ENCODE assay signal across 2 cellular contexts in the genomic region with DNA sequence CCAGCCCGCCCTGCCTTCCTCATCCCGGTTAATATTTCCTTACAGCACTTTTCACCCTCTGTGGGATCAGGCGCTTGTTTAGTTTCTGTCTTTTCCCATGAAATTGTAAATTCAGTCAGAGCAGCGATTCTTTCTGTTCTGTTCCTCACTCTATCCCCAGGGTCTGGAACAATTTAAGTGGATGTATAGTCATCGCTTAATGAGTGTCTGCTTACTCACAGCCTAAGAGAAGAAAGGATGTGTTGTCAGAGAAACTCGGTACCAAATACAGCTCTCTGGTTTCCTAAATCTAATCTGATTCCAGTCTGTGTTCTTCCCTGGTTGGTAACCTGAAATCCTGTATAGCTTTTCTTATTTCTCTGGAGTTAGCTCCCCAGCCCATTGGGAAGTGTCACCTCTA.
TF ChIP-seq lines count a peak whose summit lies in the region.

No MANE protein-coding gene starts in this region.

TF ChIP-seq in GM23338, 12 proteins besides CTCF, POLR2A, EP300 and RAD21:
- TF ChIP-seq NANOG (IDR thresholded peaks at IDR 0.05; ENCODE audit: borderline replicate concordance) (no peak), EZH2phosphoT487 (IDR thresholded peaks at IDR 0.05; ENCODE audit: unreplicated experiment) (no peak), STAT1 (IDR thresholded peaks at IDR 0.05; ENCODE audit: unreplicated experiment) (no peak)
- TF ChIP-seq, protein P1, sequence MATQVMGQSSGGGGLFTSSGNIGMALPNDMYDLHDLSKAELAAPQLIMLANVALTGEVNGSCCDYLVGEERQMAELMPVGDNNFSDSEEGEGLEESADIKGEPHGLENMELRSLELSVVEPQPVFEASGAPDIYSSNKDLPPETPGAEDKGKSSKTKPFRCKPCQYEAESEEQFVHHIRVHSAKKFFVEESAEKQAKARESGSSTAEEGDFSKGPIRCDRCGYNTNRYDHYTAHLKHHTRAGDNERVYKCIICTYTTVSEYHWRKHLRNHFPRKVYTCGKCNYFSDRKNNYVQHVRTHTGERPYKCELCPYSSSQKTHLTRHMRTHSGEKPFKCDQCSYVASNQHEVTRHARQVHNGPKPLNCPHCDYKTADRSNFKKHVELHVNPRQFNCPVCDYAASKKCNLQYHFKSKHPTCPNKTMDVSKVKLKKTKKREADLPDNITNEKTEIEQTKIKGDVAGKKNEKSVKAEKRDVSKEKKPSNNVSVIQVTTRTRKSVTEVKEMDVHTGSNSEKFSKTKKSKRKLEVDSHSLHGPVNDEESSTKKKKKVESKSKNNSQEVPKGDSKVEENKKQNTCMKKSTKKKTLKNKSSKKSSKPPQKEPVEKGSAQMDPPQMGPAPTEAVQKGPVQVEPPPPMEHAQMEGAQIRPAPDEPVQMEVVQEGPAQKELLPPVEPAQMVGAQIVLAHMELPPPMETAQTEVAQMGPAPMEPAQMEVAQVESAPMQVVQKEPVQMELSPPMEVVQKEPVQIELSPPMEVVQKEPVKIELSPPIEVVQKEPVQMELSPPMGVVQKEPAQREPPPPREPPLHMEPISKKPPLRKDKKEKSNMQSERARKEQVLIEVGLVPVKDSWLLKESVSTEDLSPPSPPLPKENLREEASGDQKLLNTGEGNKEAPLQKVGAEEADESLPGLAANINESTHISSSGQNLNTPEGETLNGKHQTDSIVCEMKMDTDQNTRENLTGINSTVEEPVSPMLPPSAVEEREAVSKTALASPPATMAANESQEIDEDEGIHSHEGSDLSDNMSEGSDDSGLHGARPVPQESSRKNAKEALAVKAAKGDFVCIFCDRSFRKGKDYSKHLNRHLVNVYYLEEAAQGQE (IDR thresholded peaks at IDR 0.05; ENCODE audit: unreplicated experiment) = no peak

TF ChIP-seq in SK-N-SH, 30 proteins besides CTCF, POLR2A, EP300 and RAD21:
- TF ChIP-seq, protein P2, sequence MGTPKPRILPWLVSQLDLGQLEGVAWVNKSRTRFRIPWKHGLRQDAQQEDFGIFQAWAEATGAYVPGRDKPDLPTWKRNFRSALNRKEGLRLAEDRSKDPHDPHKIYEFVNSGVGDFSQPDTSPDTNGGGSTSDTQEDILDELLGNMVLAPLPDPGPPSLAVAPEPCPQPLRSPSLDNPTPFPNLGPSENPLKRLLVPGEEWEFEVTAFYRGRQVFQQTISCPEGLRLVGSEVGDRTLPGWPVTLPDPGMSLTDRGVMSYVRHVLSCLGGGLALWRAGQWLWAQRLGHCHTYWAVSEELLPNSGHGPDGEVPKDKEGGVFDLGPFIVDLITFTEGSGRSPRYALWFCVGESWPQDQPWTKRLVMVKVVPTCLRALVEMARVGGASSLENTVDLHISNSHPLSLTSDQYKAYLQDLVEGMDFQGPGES (IDR thresholded peaks at IDR 0.05; ENCODE audit: low read depth, low read length) = no peak
- TF ChIP-seq RFX5 (IDR thresholded peaks at IDR 0.05; ENCODE audit: low read length) (no peak), NFIC (IDR thresholded peaks at IDR 0.05; ENCODE audit: borderline replicate concordance) (no peak), NRF1 (IDR thresholded peaks at IDR 0.05; ENCODE audit: low read depth, low read length) (no peak), TEAD4 (IDR thresholded peaks at IDR 0.05; ENCODE audit: borderline replicate concordance, insufficient read depth) (no peak), FOXJ3 (CRISPR knock-in tag; IDR thresholded peaks at IDR 0.05) (no peak), EZH2phosphoT487 (IDR thresholded peaks at IDR 0.05; ENCODE audit: borderline replicate concordance, low read depth) (no peak), TAF1 (IDR thresholded peaks at IDR 0.05; ENCODE audit: borderline replicate concordance, low read depth, low read length) (no peak), JUND (IDR thresholded peaks at IDR 0.05) (no peak), SIN3A (IDR thresholded peaks at IDR 0.05; ENCODE audit: borderline replicate concordance, low read depth, low read length) (no peak), FOXM1 (IDR thresholded peaks at IDR 0.05; ENCODE audit: low read depth) (no peak), RCOR1 (IDR thresholded peaks at IDR 0.05; ENCODE audit: low read length) (no peak), RXRA (IDR thresholded peaks at IDR 0.05; ENCODE audit: borderline replicate concordance, low read depth) (no peak), GABPA (IDR thresholded peaks at IDR 0.05; ENCODE audit: low read depth) (no peak)
- TF ChIP-seq, protein P3, sequence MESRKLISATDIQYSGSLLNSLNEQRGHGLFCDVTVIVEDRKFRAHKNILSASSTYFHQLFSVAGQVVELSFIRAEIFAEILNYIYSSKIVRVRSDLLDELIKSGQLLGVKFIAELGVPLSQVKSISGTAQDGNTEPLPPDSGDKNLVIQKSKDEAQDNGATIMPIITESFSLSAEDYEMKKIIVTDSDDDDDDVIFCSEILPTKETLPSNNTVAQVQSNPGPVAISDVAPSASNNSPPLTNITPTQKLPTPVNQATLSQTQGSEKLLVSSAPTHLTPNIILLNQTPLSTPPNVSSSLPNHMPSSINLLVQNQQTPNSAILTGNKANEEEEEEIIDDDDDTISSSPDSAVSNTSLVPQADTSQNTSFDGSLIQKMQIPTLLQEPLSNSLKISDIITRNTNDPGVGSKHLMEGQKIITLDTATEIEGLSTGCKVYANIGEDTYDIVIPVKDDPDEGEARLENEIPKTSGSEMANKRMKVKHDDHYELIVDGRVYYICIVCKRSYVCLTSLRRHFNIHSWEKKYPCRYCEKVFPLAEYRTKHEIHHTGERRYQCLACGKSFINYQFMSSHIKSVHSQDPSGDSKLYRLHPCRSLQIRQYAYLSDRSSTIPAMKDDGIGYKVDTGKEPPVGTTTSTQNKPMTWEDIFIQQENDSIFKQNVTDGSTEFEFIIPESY (IDR thresholded peaks at IDR 0.05; ENCODE audit: borderline replicate concordance, low read depth) = no peak
- TF ChIP-seq, protein P4, sequence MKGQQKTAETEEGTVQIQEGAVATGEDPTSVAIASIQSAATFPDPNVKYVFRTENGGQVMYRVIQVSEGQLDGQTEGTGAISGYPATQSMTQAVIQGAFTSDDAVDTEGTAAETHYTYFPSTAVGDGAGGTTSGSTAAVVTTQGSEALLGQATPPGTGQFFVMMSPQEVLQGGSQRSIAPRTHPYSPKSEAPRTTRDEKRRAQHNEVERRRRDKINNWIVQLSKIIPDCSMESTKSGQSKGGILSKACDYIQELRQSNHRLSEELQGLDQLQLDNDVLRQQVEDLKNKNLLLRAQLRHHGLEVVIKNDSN (IDR thresholded peaks at IDR 0.05; ENCODE audit: borderline replicate concordance, low read depth) = no peak
TF ChIP-seq in SK-N-SH: peak in this region for 0.
